In the genomic region with DNA sequence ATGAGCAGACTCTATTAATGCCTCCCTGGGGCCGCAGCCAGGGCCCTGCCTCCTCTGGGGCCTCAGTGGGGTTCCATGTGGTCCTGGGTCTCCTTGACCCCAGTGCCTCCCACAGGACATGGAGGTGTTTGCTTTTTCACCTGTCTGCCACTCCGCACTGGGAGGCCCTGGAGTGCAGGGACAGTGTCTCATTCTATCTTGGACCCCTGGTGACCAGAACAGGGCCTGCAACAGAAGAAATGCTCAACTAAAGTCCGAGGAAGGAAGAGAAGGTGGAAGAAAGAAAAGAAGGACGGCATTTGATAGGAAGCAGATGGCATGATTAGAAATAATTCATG, we compare ENCODE assay signal across 27 cellular contexts.
"Had no signal": no experiment of that assay in that cellular context is flagged by ENCODE, and none has a peak within 500 bp of the region (broad histone marks: within the 10 kb centered on the region; RNA-seq: fewer than 3 reads in every experiment).

No MANE protein-coding gene starts in this region.

- H3K27ac Mint-ChIP-seq: immature natural killer cell; memory B cell; mesothelial cell of epicardium; naive B cell; natural killer cell treated with Interleukin-12 subunit alpha and Interleukin-12 subunit beta and Interleukin-15 and Interleukin-18, amount 100 ng/mL, for 72 hours; stimulated activated memory B cell treated with anti-CD40 and anti-IgM and Interleukin-4, amounts not matched to agents 10 μg/mL and 1 μg/mL and 100 μg/mL, for 72 hours had no signal

- H3K9me3 ChIP-seq: mucosa of descending colon, prostate gland, spleen, suprapubic skin, transverse colon, upper lobe of right lung, uterus had no signal

- H3K4me1 Mint-ChIP-seq: immature natural killer cell; memory B cell; mesothelial cell of epicardium; naive B cell; neural crest cell; stimulated activated memory B cell treated with anti-CD40 and anti-IgM and Interleukin-4, amounts not matched to agents 10 μg/mL and 1 μg/mL and 100 μg/mL, for 72 hours had no signal

- H3K4me3 Mint-ChIP-seq: immature natural killer cell; memory B cell; mesothelial cell of epicardium; naive B cell; natural killer cell treated with Interleukin-12 subunit alpha and Interleukin-12 subunit beta and Interleukin-15 and Interleukin-18, amount 100 ng/mL, for 72 hours; neural crest cell; stimulated activated memory B cell treated with anti-CD40 and anti-IgM and Interleukin-4, amounts not matched to agents 10 μg/mL and 1 μg/mL and 100 μg/mL, for 72 hours; stimulated activated naive CD8-positive, alpha-beta T cell treated with anti-CD3 and anti-CD28 coated beads, Interleukin-15, Interleukin-2, amounts not matched to agents 100 ng/mL and 50 ng/mL, for 24 hours had no signal

- ATAC-seq: left colon; left ventricle myocardium superior; mucosa of descending colon; right cardiac atrium; stimulated activated memory B cell treated with anti-CD40 and anti-IgM and Interleukin-4, amounts not matched to agents 10 μg/mL and 1 μg/mL and 100 μg/mL, for 72 hours; upper lobe of right lung had no signal

- H3K27ac ChIP-seq: dorsolateral prefrontal cortex, parathyroid adenoma, prostate gland, skin epidermis, spleen, suprapubic skin, transverse colon, upper lobe of right lung, uterus had no signal

- H3K36me3 Mint-ChIP-seq: immature natural killer cell; memory B cell; mesothelial cell of epicardium; naive B cell; natural killer cell treated with Interleukin-12 subunit alpha and Interleukin-12 subunit beta and Interleukin-15 and Interleukin-18, amount 100 ng/mL, for 72 hours; stimulated activated memory B cell treated with anti-CD40 and anti-IgM and Interleukin-4, amounts not matched to agents 10 μg/mL and 1 μg/mL and 100 μg/mL, for 72 hours had no signal

- H3K4me3 ChIP-seq: dorsolateral prefrontal cortex, lung, mucosa of descending colon, prostate gland, skin epidermis, spleen, suprapubic skin, transverse colon, upper lobe of right lung, uterus had no signal

- H3K27me3 ChIP-seq: suprapubic skin, transverse colon, upper lobe of right lung, uterus had no signal

- DNase-seq: dorsolateral prefrontal cortex; effector CD4-positive, alpha-beta T cell; erythroblast; hypothalamus; immature natural killer cell; islet precursor cell; left colon; left ventricle myocardium superior; mucosa of descending colon; naive B cell; right cardiac atrium; spleen; stimulated activated CD4-positive, alpha-beta T cell treated with anti-CD3 and anti-CD28 coated beads, Interleukin-4, amount 100 ng/mL, for 4 hours; transverse colon; upper lobe of right lung; uterus had no signal

- H3K9me3 Mint-ChIP-seq: immature natural killer cell; memory B cell; mesothelial cell of epicardium; naive B cell; natural killer cell treated with Interleukin-12 subunit alpha and Interleukin-12 subunit beta and Interleukin-15 and Interleukin-18, amount 100 ng/mL, for 72 hours; neural crest cell; stimulated activated memory B cell treated with anti-CD40 and anti-IgM and Interleukin-4, amounts not matched to agents 10 μg/mL and 1 μg/mL and 100 μg/mL, for 72 hours; stimulated activated naive CD8-positive, alpha-beta T cell treated with anti-CD3 and anti-CD28 coated beads, Interleukin-15, Interleukin-2, amounts not matched to agents 100 ng/mL and 50 ng/mL, for 24 hours had no signal

- H3K36me3 ChIP-seq: prostate gland, spleen, suprapubic skin, transverse colon, upper lobe of right lung, uterus had no signal

- H2AFZ ChIP-seq: parathyroid adenoma had no signal

- H3K4me1 ChIP-seq: parathyroid adenoma, prostate gland, spleen, suprapubic skin, transverse colon, upper lobe of right lung, uterus had no signal

- H3K79me2 ChIP-seq: parathyroid adenoma had no signal
